1 cellular context compared by ENCODE assay signal in the genomic region with DNA sequence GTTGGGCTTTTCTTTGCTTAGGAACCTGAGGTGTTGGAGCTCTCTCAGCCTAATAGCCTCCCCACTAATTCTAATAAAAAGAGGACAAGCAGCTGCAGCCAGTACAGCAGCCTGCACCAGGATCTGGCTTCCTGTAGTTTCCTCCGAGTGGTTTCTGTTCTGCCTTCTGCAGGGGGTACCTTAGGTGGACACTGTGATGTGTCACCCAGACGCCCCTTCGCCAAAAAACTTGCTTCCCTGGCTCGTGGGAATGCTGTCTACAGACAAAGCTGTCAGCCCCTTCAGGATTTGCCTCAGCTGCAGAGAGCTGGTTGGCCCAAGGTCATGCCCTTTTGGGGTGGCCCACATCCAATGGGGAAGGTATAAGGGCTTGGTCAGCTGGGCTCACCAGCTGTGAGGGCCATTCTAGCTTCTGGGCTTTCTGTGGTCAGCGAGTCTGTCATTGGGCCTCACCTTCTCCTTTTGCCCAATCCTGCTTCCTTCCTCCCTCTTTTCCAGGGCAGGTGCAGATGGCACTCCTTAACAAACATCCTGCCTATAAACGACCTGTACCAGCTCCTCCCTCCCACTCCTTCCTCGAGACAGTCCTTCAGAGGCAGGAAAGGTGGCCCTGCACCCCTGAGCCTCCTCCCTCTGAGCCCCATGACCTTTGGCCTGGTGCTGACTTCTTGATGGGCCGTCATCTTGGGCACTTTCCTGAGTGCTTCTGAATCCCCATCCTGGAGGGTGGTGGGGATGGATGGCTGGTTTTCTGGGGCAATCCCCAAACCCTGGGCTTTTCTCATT.
TF ChIP-seq lines count a peak whose summit lies in the region.

No MANE protein-coding gene starts in this region.

TF ChIP-seq in IMR-90, 13 proteins besides CTCF, POLR2A, EP300 and RAD21 (continued from another document):
- TF ChIP-seq, protein P1, sequence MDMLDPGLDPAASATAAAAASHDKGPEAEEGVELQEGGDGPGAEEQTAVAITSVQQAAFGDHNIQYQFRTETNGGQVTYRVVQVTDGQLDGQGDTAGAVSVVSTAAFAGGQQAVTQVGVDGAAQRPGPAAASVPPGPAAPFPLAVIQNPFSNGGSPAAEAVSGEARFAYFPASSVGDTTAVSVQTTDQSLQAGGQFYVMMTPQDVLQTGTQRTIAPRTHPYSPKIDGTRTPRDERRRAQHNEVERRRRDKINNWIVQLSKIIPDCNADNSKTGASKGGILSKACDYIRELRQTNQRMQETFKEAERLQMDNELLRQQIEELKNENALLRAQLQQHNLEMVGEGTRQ (IDR thresholded peaks at IDR 0.05; ENCODE audit: low read depth, low read length) = no peak
- TF ChIP-seq, protein P2, sequence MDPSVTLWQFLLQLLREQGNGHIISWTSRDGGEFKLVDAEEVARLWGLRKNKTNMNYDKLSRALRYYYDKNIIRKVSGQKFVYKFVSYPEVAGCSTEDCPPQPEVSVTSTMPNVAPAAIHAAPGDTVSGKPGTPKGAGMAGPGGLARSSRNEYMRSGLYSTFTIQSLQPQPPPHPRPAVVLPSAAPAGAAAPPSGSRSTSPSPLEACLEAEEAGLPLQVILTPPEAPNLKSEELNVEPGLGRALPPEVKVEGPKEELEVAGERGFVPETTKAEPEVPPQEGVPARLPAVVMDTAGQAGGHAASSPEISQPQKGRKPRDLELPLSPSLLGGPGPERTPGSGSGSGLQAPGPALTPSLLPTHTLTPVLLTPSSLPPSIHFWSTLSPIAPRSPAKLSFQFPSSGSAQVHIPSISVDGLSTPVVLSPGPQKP (IDR thresholded peaks at IDR 0.05; ENCODE audit: borderline replicate concordance, low read depth, low read length) = no peak
- TF ChIP-seq MXI1 (IDR thresholded peaks at IDR 0.05; ENCODE audit: borderline replicate concordance, low read depth, low read length) = no peak
- no peak for TF ChIP-seq FOS (IDR thresholded peaks at IDR 0.05; ENCODE audit: low read depth, low read length)
